ENCODE assay signal across 16 cellular contexts in the genomic region with DNA sequence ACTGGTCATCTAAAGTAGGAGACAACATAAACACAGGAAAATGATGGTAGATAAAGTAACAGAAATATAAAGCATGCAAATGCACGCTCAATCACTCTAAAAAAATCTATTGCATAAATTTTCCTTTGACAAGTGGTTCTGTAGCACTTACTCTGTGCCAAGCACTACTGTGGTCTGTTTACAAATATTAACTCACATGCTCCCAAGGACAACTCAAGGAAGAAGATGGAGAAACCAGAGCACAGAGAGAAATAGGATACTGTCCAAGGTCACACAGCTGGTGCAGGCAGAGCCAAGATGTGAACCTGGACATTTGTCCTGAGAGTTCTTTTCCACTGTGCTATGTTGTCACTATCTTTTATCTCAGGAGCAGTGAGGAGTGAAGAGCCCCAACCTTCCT.
DNase-seq lines count a peak whose midpoint lies in the region; ATAC-seq and TF ChIP-seq lines count a peak whose summit lies in the region.
"Had no signal": no experiment of that assay in that cellular context is flagged by ENCODE, and none has a peak within 500 bp of the region (broad histone marks: within the 10 kb centered on the region; RNA-seq: fewer than 3 reads in every experiment).

No MANE protein-coding gene starts in this region.

- H3K4me2 ChIP-seq in neuronal stem cell (ENCODE audit: insufficient read depth, low read length, poor library complexity, severe bottlenecking): no peak overlapping the region
- H3K4me2 ChIP-seq: BLaER1, GM23338 had no signal

- no peak overlapping the region for H4K8ac ChIP-seq in neuronal stem cell (ENCODE audit: low read depth, low read length)

- H3K27ac ChIP-seq in ACC112 (ENCODE audit: low read depth, low read length) (peak overlapping the region; percentile 92), lung (ENCODE audit: low read depth in 1 of 2, low read length in 1 of 2) (no peak overlapping the region), neuronal stem cell (replicated peaks; ENCODE audit: low read length) (no peak overlapping the region)
- H3K27ac ChIP-seq: BLaER1 had no signal

- no peak overlapping the region for H2AFZ ChIP-seq in ACC112 (ENCODE audit: low read length, unreplicated experiment)
- no peak overlapping the region for H2AFZ ChIP-seq in neuronal stem cell (ENCODE audit: low read length)
- H2AFZ ChIP-seq: GM23338 had no signal

- no peak overlapping the region for H2BK15ac ChIP-seq in neuronal stem cell (ENCODE audit: low read length)

- no peaks in the 10 kb centered on the region for H3K79me2 ChIP-seq in ACC112 (ENCODE audit: control insufficient read depth, insufficient read depth, low read length, unreplicated experiment)

- no peak overlapping the region for H3K18ac ChIP-seq in neuronal stem cell (ENCODE audit: low read length)

- H2BK120ac ChIP-seq in neuronal stem cell (ENCODE audit: low read depth, low read length): no peak overlapping the region

- no peaks in the 10 kb centered on the region for H3K79me1 ChIP-seq in neuronal stem cell (ENCODE audit: low read depth, low read length)

- TF ChIP-seq CTCF in lung (IDR thresholded peaks at IDR 0.05; ENCODE audit: control extremely low read depth, extremely low read depth): no peak

- H3K9ac ChIP-seq in neuronal stem cell (ENCODE audit: low read depth, low read length, poor library complexity): no peak overlapping the region
- H3K9ac ChIP-seq: BLaER1 had no signal

- H3K4me3 ChIP-seq in ACC112 (ENCODE audit: low read depth, low read length) (no peak overlapping the region), lung (no peak overlapping the region), neuronal stem cell (ENCODE audit: low read length in 2 of 2) (no peak overlapping the region)
- H3K4me3 ChIP-seq: BLaER1, GM23338 had no signal

- ATAC-seq in lung (ENCODE audit: insufficient read depth, low FRiP score): peak; percentile 23
- ATAC-seq: GM23338, HCT116 had no signal

- no peak overlapping the region for H2AK5ac ChIP-seq in neuronal stem cell (ENCODE audit: low read depth, low read length)

- H3K9me3 ChIP-seq in lung (ENCODE audit: control insufficient read depth in 2 of 2, insufficient read depth in 1 of 2, low read length in 1 of 2) (no peaks in the 10 kb centered on the region), neuronal stem cell (replicated peaks in 1 of 2; ENCODE audit: control insufficient read depth in 2 of 2, insufficient read depth in 1 of 2, low read depth in 1 of 2, low read length in 2 of 2) (no peaks in the 10 kb centered on the region)
- H3K9me3 ChIP-seq: BLaER1 had no signal

- no peak overlapping the region for H2BK5ac ChIP-seq in neuronal stem cell (ENCODE audit: low read length)

- no peak overlapping the region for H3K4ac ChIP-seq in neuronal stem cell (ENCODE audit: low read length)

- H2BK12ac ChIP-seq in neuronal stem cell (ENCODE audit: low read length): no peak overlapping the region

- H3K27me3 ChIP-seq in ACC112 (ENCODE audit: insufficient read depth, low read length) (no peaks in the 10 kb centered on the region), lung (ENCODE audit: control insufficient read depth, insufficient read depth) (no peaks in the 10 kb centered on the region), neuronal stem cell (ENCODE audit: control insufficient read depth in 3 of 3, insufficient read depth in 3 of 3, low read depth in 1 of 3, low read length in 3 of 3) (no peaks in the 10 kb centered on the region)
- H3K27me3 ChIP-seq: BLaER1 had no signal

- H3K4me1 ChIP-seq in ACC112 (ENCODE audit: control insufficient read depth, insufficient read depth, low read length, unreplicated experiment) (peaks cover 36% of the 10 kb centered on the region), lung (ENCODE audit: control insufficient read depth in 2 of 2, insufficient read depth in 2 of 2, low read length in 2 of 2) (peaks cover 0 to 7% of the 10 kb centered on the region in 2 donors), neuronal stem cell (ENCODE audit: control insufficient read depth in 2 of 2, insufficient read depth in 1 of 2, low read depth in 1 of 2, low read length in 2 of 2) (no peaks in the 10 kb centered on the region)

- H3K36me3 ChIP-seq in ACC112 (ENCODE audit: insufficient read depth, low read length): no peaks in the 10 kb centered on the region
- no peaks in the 10 kb centered on the region for H3K36me3 ChIP-seq in lung (ENCODE audit: control insufficient read depth in 2 of 2, insufficient read depth in 2 of 2, low read length in 2 of 2)
- no peaks in the 10 kb centered on the region for H3K36me3 ChIP-seq in neuronal stem cell (replicated peaks in 1 of 2; ENCODE audit: control insufficient read depth in 2 of 2, insufficient read depth in 2 of 2, low read length in 2 of 2)
- H3K36me3 ChIP-seq: BLaER1 had no signal

- DNase-seq in left kidney (ENCODE audit: low read depth, low spot score) (peak; percentile 30), lung (ENCODE audit: low spot score) (no peak), neuronal stem cell (ENCODE audit: low spot score) (no peak), KBM-7 (no peak), superior temporal gyrus (ENCODE audit: extremely low spot score) (no peak), NCI-H82 (lab: John Stamatoyannopoulos, UW) (no peak)
- DNase-seq: CD4-positive, alpha-beta T cell; CD8-positive, alpha-beta memory T cell; DMS 273 treated with DMSO at 0.1 percent for 48 hours; DMS79 treated with DMSO at 0.1 percent for 48 hours; GF-D8; H9 had no signal

- in situ Hi-C loops in KBM-7 (cut with MboI; ENCODE audit: low pct_unique_long_range_greater_than_20kb, low sequenced_read_pairs): loop anchor here (25.0 kb wide), 1 partner anchor 294 kb away; no protein-coding TSS in a partner anchor

- no peak overlapping the region for H3K23ac ChIP-seq in neuronal stem cell (ENCODE audit: low read depth, low read length, poor library complexity)

- 30 to 55% methylated on average over 1 of the region's 1 CpG for WGBS in lung, 2 donors
- no CpG with 5 or more reads among the region's 1 CpG for whole genome bisulfite sequencing in neuronal stem cell (ENCODE audit: extremely low coverage in 2 of 2, insufficient read length in 2 of 2, insufficient replicate concordance in 1 of 2), 2 donors

- no peak overlapping the region for H3K14ac ChIP-seq in neuronal stem cell (ENCODE audit: low read length)

- H4K91ac ChIP-seq in neuronal stem cell (ENCODE audit: low read depth, low read length, poor library complexity): no peak overlapping the region
